ENCODE assay signal across 8 cellular contexts in genomic region chr19:4968462-4969291, GRCh38. TPM values are rescaled to one million over a fixed set of nuclear protein-coding genes. Genes with fewer than 3 reads are reported as not detected.
DNase-seq lines count a peak whose midpoint lies in the region; ATAC-seq and TF ChIP-seq lines count a peak whose summit lies in the region.

KDM4B (plus strand) TSS chr19:4969113; CDS start chr19:5032891, 63,778 bp downstream.

- DNase-seq in GM12865 (ENCODE audit: low read depth) = peak; percentile 100
- DNase-seq in NCI-H1417 treated with DMSO at 0.1 percent for 48 hours (lab: John Stamatoyannopoulos, UW) = peak; percentile 98
- DNase-seq in SW480 (ENCODE audit: low spot score) = peak; percentile 98
- peak; percentile 98 for DNase-seq in activated naive CD8-positive, alpha-beta T cell treated with anti-CD3 and anti-CD28 coated beads, Interleukin-2, amount 50 U/mL, for 24 hours
- peak; percentile 99 to 100 for DNase-seq in cardiac muscle cell (ENCODE audit: low read depth in 1 of 2, low spot score in 1 of 2)
- DNase-seq in pons (ENCODE audit: low spot score) = peak; percentile 99
- DNase-seq in type B pancreatic cell (ENCODE audit: extremely low spot score, unreplicated experiment) = peak; percentile 100

- H3K4me3 ChIP-seq in GM12865 (ENCODE audit: low read depth, low read length) (peak within 1 kb of the TSS; percentile 96), cardiac muscle cell (peak within 1 kb of the TSS; percentile 95)

- H3K27me3 Mint-ChIP-seq in activated naive CD8-positive, alpha-beta T cell treated with anti-CD3 and anti-CD28 coated beads, Interleukin-2, amount 50 U/mL, for 24 hours = no peaks in the 10 kb centered on the region
- H3K27me3 Mint-ChIP-seq in type B pancreatic cell = no peaks in the 10 kb centered on the region

- peak within 1 kb of the TSS; percentile 82 for H3K4me3 Mint-ChIP-seq in activated naive CD8-positive, alpha-beta T cell treated with anti-CD3 and anti-CD28 coated beads, Interleukin-2, amount 50 U/mL, for 24 hours
- H3K4me3 Mint-ChIP-seq in type B pancreatic cell = peak within 1 kb of the TSS; percentile 93

- no peaks in the 10 kb centered on the region for H3K27me3 ChIP-seq in cardiac muscle cell

- peaks cover 12% of the 10 kb centered on the region for H3K36me3 Mint-ChIP-seq in activated naive CD8-positive, alpha-beta T cell treated with anti-CD3 and anti-CD28 coated beads, Interleukin-2, amount 50 U/mL, for 24 hours (ENCODE audit: low read depth)
- peaks cover 4% of the 10 kb centered on the region for H3K36me3 Mint-ChIP-seq in type B pancreatic cell

- H3K9me3 Mint-ChIP-seq in activated naive CD8-positive, alpha-beta T cell treated with anti-CD3 and anti-CD28 coated beads, Interleukin-2, amount 50 U/mL, for 24 hours = no peaks in the 10 kb centered on the region
- H3K9me3 Mint-ChIP-seq in type B pancreatic cell = no peaks in the 10 kb centered on the region

- TF ChIP-seq CTCF in GM12865 (IDR thresholded peaks at IDR 0.05; ENCODE audit: insufficient read depth, low read depth, low read length, missing control alignments) (no peak), cardiac muscle cell (IDR thresholded peaks at IDR 0.05; ENCODE audit: low read depth, low read length) (no peak), type B pancreatic cell (conservative IDR thresholded peaks at IDR 0.05) (no peak)

- peak; percentile 85 for ATAC-seq in HG02763 (IDR thresholded peaks at IDR 0.05; ENCODE audit: unreplicated experiment)
- ATAC-seq in activated naive CD8-positive, alpha-beta T cell treated with anti-CD3 and anti-CD28 coated beads, Interleukin-2, amount 50 U/mL, for 24 hours = peak; percentile 98

- H3K27ac ChIP-seq in cardiac muscle cell = peak within 1 kb of the TSS; percentile 81

- peaks cover 35% of the 10 kb centered on the region for H3K4me1 Mint-ChIP-seq in activated naive CD8-positive, alpha-beta T cell treated with anti-CD3 and anti-CD28 coated beads, Interleukin-2, amount 50 U/mL, for 24 hours
- peaks cover 31% of the 10 kb centered on the region for H3K4me1 Mint-ChIP-seq in type B pancreatic cell (ENCODE audit: unreplicated experiment)

- peak within 1 kb of the TSS; percentile 85 for H3K27ac Mint-ChIP-seq in activated naive CD8-positive, alpha-beta T cell treated with anti-CD3 and anti-CD28 coated beads, Interleukin-2, amount 50 U/mL, for 24 hours
- H3K27ac Mint-ChIP-seq in type B pancreatic cell = peak within 1 kb of the TSS; percentile 92

- H3K9me3 ChIP-seq in cardiac muscle cell (ENCODE audit: low read depth) = no peaks in the 10 kb centered on the region

- no peaks in the 10 kb centered on the region for H3K4me1 ChIP-seq in cardiac muscle cell (ENCODE audit: low read depth)

- no peaks in the 10 kb centered on the region for H3K36me3 ChIP-seq in cardiac muscle cell

RNA-seq across cellular contexts. Expression of gene KDM4B, which starts in this region (rescaled TPM):
- total RNA-seq in cardiac muscle cell (58.5 and 90.6 TPM in 2 replicates), type B pancreatic cell (ENCODE audit: low replicate concordance) (34.3 and 48.8 TPM in 2 replicates)
- 74.6 and 79.5 TPM in 2 replicates for polyA plus RNA-seq in cardiac muscle cell

Comparison
In these comparisons a context has a peak if more than half of its experiments do, and no peak if none do; other contexts are left out.
1. Peak in every context shown above with its lines: DNase-seq, ATAC-seq, H3K4me3 ChIP-seq and H3K27ac ChIP-seq.